In the genomic region with DNA sequence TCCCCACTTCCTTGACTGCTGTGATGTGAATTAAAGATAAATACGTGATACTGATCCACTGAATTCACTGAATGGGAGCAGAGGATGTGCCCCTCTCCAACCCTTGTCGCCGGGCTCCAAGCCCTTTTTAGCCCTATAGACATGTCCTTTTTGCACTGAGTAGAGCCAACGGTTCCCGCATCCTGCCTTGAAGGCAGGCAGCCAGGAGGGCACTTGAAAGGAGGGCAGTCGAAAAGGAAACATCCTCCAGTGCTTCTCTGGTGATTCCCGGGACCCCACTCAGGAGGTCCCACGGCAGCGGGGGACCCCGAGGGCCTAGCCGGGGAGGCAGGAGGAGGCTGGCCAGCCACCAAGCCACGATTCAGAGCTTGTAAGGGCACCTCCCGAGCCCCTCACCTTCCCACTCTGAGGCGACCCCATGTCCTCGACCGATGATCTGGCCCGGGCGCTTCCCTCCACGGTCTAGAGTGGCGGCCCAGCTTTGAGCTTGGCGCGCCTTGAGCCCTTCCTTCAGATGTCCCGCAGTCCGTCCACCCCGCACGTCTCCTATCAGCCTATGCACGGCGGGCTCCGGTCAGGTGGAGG, we compare ENCODE assay signal across 8 cellular contexts.
DNase-seq lines count a peak whose midpoint lies in the region; ATAC-seq and TF ChIP-seq lines count a peak whose summit lies in the region.

No MANE protein-coding gene starts in this region.

- in situ Hi-C loops in brain microvascular endothelial cell (cut with HindIII; ENCODE audit: low pct_ligation_motif_present, low sequenced_read_pairs) = no loop called here

- H3K27me3 Mint-ChIP-seq in stimulated activated naive CD8-positive, alpha-beta T cell treated with anti-CD3 and anti-CD28 coated beads, Interleukin-15, amount 100 ng/mL, for 72 hours = no peaks in the 10 kb centered on the region

- peak; percentile 31 for ATAC-seq in GM19455 (IDR thresholded peaks at IDR 0.05; ENCODE audit: unreplicated experiment)
- peak; percentile 25 for ATAC-seq in stimulated activated naive CD8-positive, alpha-beta T cell treated with anti-CD3 and anti-CD28 coated beads, Interleukin-15, amount 100 ng/mL, for 72 hours
- no peak for ATAC-seq in HG03108 (IDR thresholded peaks at IDR 0.05; ENCODE audit: unreplicated experiment)

- DNase-seq in D341Med (ENCODE audit: low spot score) (peak; percentile 62), LoVo (ENCODE audit: low spot score) (peak; percentile 39), brain microvascular endothelial cell (peak; percentile 6), kidney tubule cell (ENCODE audit: low spot score) (peak; percentile 39), DMS79 treated with DMSO at 0.1 percent for 48 hours (lab: John Stamatoyannopoulos, UW) (no peak)
- peak; percentile 21 to 33 for DNase-seq in stimulated activated naive CD8-positive, alpha-beta T cell treated with anti-CD3 and anti-CD28 coated beads, Interleukin-15, amount 100 ng/mL, for 72 hours

- H3K9me3 Mint-ChIP-seq in stimulated activated naive CD8-positive, alpha-beta T cell treated with anti-CD3 and anti-CD28 coated beads, Interleukin-15, amount 100 ng/mL, for 72 hours = no peaks in the 10 kb centered on the region

- H3K27ac ChIP-seq in brain microvascular endothelial cell = peak overlapping the region; percentile 93

- H3K4me3 ChIP-seq in brain microvascular endothelial cell (ENCODE audit: low read depth, low read length) = peak overlapping the region; percentile 97

- TF ChIP-seq CTCF in brain microvascular endothelial cell (IDR thresholded peaks at IDR 0.05; ENCODE audit: low read depth, low read length, missing control alignments) = no peak

- H3K4me3 Mint-ChIP-seq in stimulated activated naive CD8-positive, alpha-beta T cell treated with anti-CD3 and anti-CD28 coated beads, Interleukin-15, amount 100 ng/mL, for 72 hours = peak overlapping the region; percentile 92 to 98

- H3K27ac Mint-ChIP-seq in stimulated activated naive CD8-positive, alpha-beta T cell treated with anti-CD3 and anti-CD28 coated beads, Interleukin-15, amount 100 ng/mL, for 72 hours = peak overlapping the region; percentile 99

- H3K4me1 Mint-ChIP-seq in stimulated activated naive CD8-positive, alpha-beta T cell treated with anti-CD3 and anti-CD28 coated beads, Interleukin-15, amount 100 ng/mL, for 72 hours = peaks cover 65% of the 10 kb centered on the region

- peaks cover 9% of the 10 kb centered on the region for H3K36me3 ChIP-seq in brain microvascular endothelial cell (replicated peaks)

- H3K27me3 ChIP-seq in brain microvascular endothelial cell (replicated peaks) = no peaks in the 10 kb centered on the region
